In genomic region chr19:16170134-16170533, GRCh38 we compare ENCODE assay signal across 21 cellular contexts. TPM values are rescaled to one million over a fixed set of nuclear protein-coding genes. Genes with fewer than 3 reads are reported as not detected.
DNase-seq lines count a peak whose midpoint lies in the region; ATAC-seq and TF ChIP-seq lines count a peak whose summit lies in the region.
"Had no signal": no experiment of that assay in that cellular context is flagged by ENCODE, and none has a peak within 500 bp of the region (broad histone marks: within the 10 kb centered on the region; RNA-seq: fewer than 3 reads in every experiment).

No MANE protein-coding gene starts in this region.

- DNase-seq in SK-N-SH: no peak
- no peak for DNase-seq in NCI-H2196 (lab: John Stamatoyannopoulos, UW; ENCODE audit: unreplicated experiment)
- DNase-seq in GM03348 (ENCODE audit: low spot score): no peak
- DNase-seq: AML-193; CD4-positive, alpha-beta memory T cell; DMS153; DMS79; GDM1; HCEC 1CT had no signal

- TF ChIP-seq RAD21 in SK-N-SH (IDR thresholded peaks at IDR 0.05; ENCODE audit: low read length): no peak

- H3K4me1 ChIP-seq in SK-N-SH (ENCODE audit: control insufficient read depth in 1 of 2, insufficient read depth in 2 of 2, low read depth in 1 of 2, low read length in 1 of 2) (no peaks in the 10 kb centered on the region), neutrophil (ENCODE audit: control insufficient read depth in 1 of 2, insufficient read depth in 1 of 2, low read depth in 1 of 2, low read length in 1 of 2) (peaks cover 15 to 21% of the 10 kb centered on the region in 2 experiments)
- H3K4me1 ChIP-seq: A549 had no signal

- TF ChIP-seq EP300 in SK-N-SH (IDR thresholded peaks at IDR 0.05; ENCODE audit: borderline replicate concordance in 1 of 2, low read depth in 1 of 2, low read length in 1 of 2): no peak

- POLR2A ChIA-PET in SK-N-SH (lab: Yijun Ruan, JAX): no interaction called here

- no peaks in the 10 kb centered on the region for H3K9me3 ChIP-seq in SK-N-SH
- H3K9me3 ChIP-seq in neutrophil: no peaks in the 10 kb centered on the region

- 6% methylated on average over 1 of the region's 1 CpG for WGBS in SK-N-SH (ENCODE audit: low lambda C conversion rate)

- H3K4me1 Mint-ChIP-seq in dendritic cell treated with granulocyte-macrophage colony-stimulating factor and Interleukin-4, amounts not matched to agents 40 ng/mL and 50 ng/mL, for 4 days (ENCODE audit: low read depth): peaks cover 30% of the 10 kb centered on the region
- H3K4me1 Mint-ChIP-seq: GM23338 had no signal

- H3K36me3 Mint-ChIP-seq in dendritic cell treated with granulocyte-macrophage colony-stimulating factor and Interleukin-4, amounts not matched to agents 40 ng/mL and 50 ng/mL, for 4 days (ENCODE audit: low read depth): no peaks in the 10 kb centered on the region
- H3K36me3 Mint-ChIP-seq: CD14-positive monocyte; CD4-positive, alpha-beta memory T cell; IgD-negative memory B cell had no signal

- no peak overlapping the region for H3K9ac ChIP-seq in SK-N-SH

- H4K20me1 ChIP-seq in SK-N-SH (ENCODE audit: insufficient read depth): no peaks in the 10 kb centered on the region

- H2AFZ ChIP-seq in SK-N-SH (ENCODE audit: low read depth): no peak overlapping the region
- H2AFZ ChIP-seq: GM23338 had no signal

- no peaks in the 10 kb centered on the region for H3F3A ChIP-seq in SK-N-SH (replicated peaks; ENCODE audit: insufficient read depth)

- H3K4me3 ChIP-seq in SK-N-SH (ENCODE audit: low read depth in 2 of 2, low read length in 1 of 2): no peak overlapping the region
- H3K4me3 ChIP-seq in neutrophil (ENCODE audit: low read depth in 1 of 2, low read length in 1 of 2): no peak overlapping the region
- H3K4me3 ChIP-seq: A549, GM12878, GM23338 had no signal

- H3K9me3 Mint-ChIP-seq in dendritic cell treated with granulocyte-macrophage colony-stimulating factor and Interleukin-4, amounts not matched to agents 40 ng/mL and 50 ng/mL, for 4 days: peaks cover 3% of the 10 kb centered on the region
- H3K9me3 Mint-ChIP-seq: IgD-negative memory B cell had no signal

- H3K27me3 Mint-ChIP-seq in dendritic cell treated with granulocyte-macrophage colony-stimulating factor and Interleukin-4, amounts not matched to agents 40 ng/mL and 50 ng/mL, for 4 days: no peaks in the 10 kb centered on the region
- H3K27me3 Mint-ChIP-seq: CD4-positive, alpha-beta memory T cell; IgD-negative memory B cell had no signal

- H3K27ac ChIP-seq in SK-N-SH (ENCODE audit: low read depth in 2 of 2, low read length in 1 of 2) (no peak overlapping the region), neutrophil (peak overlapping the region; percentile 2)
- H3K27ac ChIP-seq: 22Rv1, A549 had no signal

- H3K4me2 ChIP-seq in SK-N-SH: no peak overlapping the region
- H3K4me2 ChIP-seq: A549, GM23338 had no signal

- H3K36me3 ChIP-seq in SK-N-SH (replicated peaks in 1 of 2; ENCODE audit: control insufficient read depth in 1 of 2, insufficient read depth in 2 of 2, low read length in 1 of 2): no peaks in the 10 kb centered on the region
- H3K36me3 ChIP-seq in neutrophil: no peaks in the 10 kb centered on the region

- peak overlapping the region; percentile 30 for H3K27ac Mint-ChIP-seq in dendritic cell treated with granulocyte-macrophage colony-stimulating factor and Interleukin-4, amounts not matched to agents 40 ng/mL and 50 ng/mL, for 4 days
- H3K27ac Mint-ChIP-seq: GM23338, IgD-negative memory B cell had no signal

- H3K27me3 ChIP-seq in SK-N-SH (ENCODE audit: insufficient read depth) (no peaks in the 10 kb centered on the region; the same call in 1 of the 2 replicates), neutrophil (no peaks in the 10 kb centered on the region)

- TF ChIP-seq CTCF in SK-N-SH (IDR thresholded peaks at IDR 0.05) (no peak), neutrophil (IDR thresholded peaks at IDR 0.05) (no peak)

- no peaks in the 10 kb centered on the region for H3K79me2 ChIP-seq in SK-N-SH (ENCODE audit: insufficient read depth)

- CTCF ChIA-PET in SK-N-SH (lab: Yijun Ruan, JAX): interaction anchor here (0.9 to 2.8 kb wide), 3 partner anchors 10 to 129 kb away, joined by 3 to 14 read pairs (median 4); no protein-coding TSS in a partner anchor

- H3K4me3 Mint-ChIP-seq in dendritic cell treated with granulocyte-macrophage colony-stimulating factor and Interleukin-4, amounts not matched to agents 40 ng/mL and 50 ng/mL, for 4 days: no peak overlapping the region
- H3K4me3 Mint-ChIP-seq: CD14-positive monocyte; CD4-positive, alpha-beta memory T cell; GM23338; IgD-negative memory B cell had no signal

- ATAC-seq in SK-N-SH treated with all-trans-retinoic acid at 6 μM for 48 hours (no peak), GM21723 (IDR thresholded peaks at IDR 0.05; ENCODE audit: unreplicated experiment) (no peak)
- ATAC-seq: A549, GM12878, GM23338, HepG2 had no signal

- intact Hi-C loops in dendritic cell treated with granulocyte-macrophage colony-stimulating factor and Interleukin-4, amounts not matched to agents 40 ng/mL and 50 ng/mL, for 4 days (cut with micrococcal nuclease): no loop called here

- no peaks in the 10 kb centered on the region for H3K9me2 ChIP-seq in SK-N-SH

TF ChIP-seq in SK-N-SH treated with all-trans-retinoic acid at 6 μM for 48 hours, 23 proteins besides CTCF, POLR2A, EP300 and RAD21:
- TF ChIP-seq ZFP3 (CRISPR knock-in tag; IDR thresholded peaks at IDR 0.05): peak; percentile 95
- TF ChIP-seq POU6F1 (CRISPR knock-in tag; IDR thresholded peaks at IDR 0.05; ENCODE audit: borderline replicate concordance, low read depth): no peak
- TF ChIP-seq BACH2 (CRISPR knock-in tag; IDR thresholded peaks at IDR 0.05; ENCODE audit: borderline replicate concordance): no peak

TF ChIP-seq in SK-N-SH, 30 proteins besides CTCF, POLR2A, EP300 and RAD21 (continues in another document):
- TF ChIP-seq YY1 (IDR thresholded peaks at IDR 0.05; ENCODE audit: low read depth) (no peak), NFIC (IDR thresholded peaks at IDR 0.05; ENCODE audit: borderline replicate concordance) (no peak), TEAD4 (IDR thresholded peaks at IDR 0.05; ENCODE audit: borderline replicate concordance, insufficient read depth) (no peak), GABPA (IDR thresholded peaks at IDR 0.05; ENCODE audit: low read depth) (no peak), ELF1 (IDR thresholded peaks at IDR 0.05) (no peak), MAX (IDR thresholded peaks at IDR 0.05; ENCODE audit: low read depth) (no peak), EZH2phosphoT487 (IDR thresholded peaks at IDR 0.05; ENCODE audit: borderline replicate concordance, low read depth) (no peak), ZBTB33 (IDR thresholded peaks at IDR 0.05; ENCODE audit: borderline replicate concordance, low read depth) (no peak), NRF1 (IDR thresholded peaks at IDR 0.05; ENCODE audit: low read depth, low read length) (no peak), FOXM1 (IDR thresholded peaks at IDR 0.05; ENCODE audit: low read depth) (no peak), FOXJ3 (CRISPR knock-in tag; IDR thresholded peaks at IDR 0.05) (no peak), TCF12 (IDR thresholded peaks at IDR 0.05) (no peak), JUND (IDR thresholded peaks at IDR 0.05) (no peak), RFX5 (IDR thresholded peaks at IDR 0.05; ENCODE audit: low read length) (no peak), MEF2A (IDR thresholded peaks at IDR 0.05; ENCODE audit: borderline replicate concordance, low read depth) (no peak), SIN3A (IDR thresholded peaks at IDR 0.05; ENCODE audit: borderline replicate concordance, low read depth, low read length) (no peak)
- TF ChIP-seq, protein P1, sequence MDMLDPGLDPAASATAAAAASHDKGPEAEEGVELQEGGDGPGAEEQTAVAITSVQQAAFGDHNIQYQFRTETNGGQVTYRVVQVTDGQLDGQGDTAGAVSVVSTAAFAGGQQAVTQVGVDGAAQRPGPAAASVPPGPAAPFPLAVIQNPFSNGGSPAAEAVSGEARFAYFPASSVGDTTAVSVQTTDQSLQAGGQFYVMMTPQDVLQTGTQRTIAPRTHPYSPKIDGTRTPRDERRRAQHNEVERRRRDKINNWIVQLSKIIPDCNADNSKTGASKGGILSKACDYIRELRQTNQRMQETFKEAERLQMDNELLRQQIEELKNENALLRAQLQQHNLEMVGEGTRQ (IDR thresholded peaks at IDR 0.05; ENCODE audit: borderline replicate concordance, low read depth, low read length): no peak

RNA-seq across cellular contexts. Expression of gene CIB3, which starts 3.2 kb away (rescaled TPM):
- polyA plus RNA-seq in SK-N-SH (2012; rRNA removed): not detected in 2 replicates
- polyA plus RNA-seq in SK-N-SH (2012; cell fraction: cytosol; rRNA removed): 0.14 TPM in 1 of 2 replicates, not detected in the other
- polyA plus RNA-seq in SK-N-SH (2012; cell fraction: nucleus; rRNA removed): not detected in 2 replicates
- polyA plus RNA-seq: A549; BJ; CD14-positive monocyte; CD4-positive, alpha-beta memory T cell; GM23338; HepG2; IgD-negative memory B cell had no signal

RNA-seq across cellular contexts. Expression of gene FAM32A, which starts 15.1 kb away (rescaled TPM):
- 156 and 192 TPM in 2 replicates for polyA plus RNA-seq in SK-N-SH (2012; rRNA removed)
- 192 and 201 TPM in 2 replicates for polyA plus RNA-seq in SK-N-SH (2012; cell fraction: cytosol; rRNA removed)
- 107 and 115 TPM in 2 replicates for polyA plus RNA-seq in SK-N-SH (2012; cell fraction: nucleus; rRNA removed)

RNA-seq across cellular contexts. Expression of gene HSH2D, which starts 26.6 kb away (rescaled TPM):
- not detected in 2 replicates for polyA plus RNA-seq in SK-N-SH (2012; rRNA removed)
- polyA plus RNA-seq in SK-N-SH (2012; cell fraction: cytosol; rRNA removed): not detected in 2 replicates
- polyA plus RNA-seq in SK-N-SH (2012; cell fraction: nucleus; rRNA removed): not detected in 2 replicates
- polyA plus RNA-seq: BJ had no signal

RNA-seq across cellular contexts. Expression of gene AP1M1, which starts 27.6 kb away (rescaled TPM):
- polyA plus RNA-seq in SK-N-SH (2012; rRNA removed): 101 and 133 TPM in 2 replicates
- polyA plus RNA-seq in SK-N-SH (2012; cell fraction: cytosol; rRNA removed): 68.9 and 107 TPM in 2 replicates
- polyA plus RNA-seq in SK-N-SH (2012; cell fraction: nucleus; rRNA removed): 156 and 167 TPM in 2 replicates

RNA-seq across cellular contexts. Expression of gene RAB8A, which starts 58.4 kb away (rescaled TPM):
- 55.2 and 58.0 TPM in 2 replicates for polyA plus RNA-seq in SK-N-SH (2012; rRNA removed)
- 54.9 and 59.5 TPM in 2 replicates for polyA plus RNA-seq in SK-N-SH (2012; cell fraction: cytosol; rRNA removed)
- 28.4 and 29.0 TPM in 2 replicates for polyA plus RNA-seq in SK-N-SH (2012; cell fraction: nucleus; rRNA removed)
